Comparison of ENCODE assay signal across 8 cellular contexts in genomic region chr19:40576585-40577451, GRCh38. TPM values are rescaled to one million over a fixed set of nuclear protein-coding genes. Genes with fewer than 3 reads are reported as not detected.
DNase-seq lines count a peak whose midpoint lies in the region; ATAC-seq and TF ChIP-seq lines count a peak whose summit lies in the region.

Gene SHKBP1 (plus strand): TSS chr19:40576873. CDS start chr19:40576900, 27 bp downstream.

- peak within 1 kb of the TSS; percentile 23; the same call in 1 of the 2 replicates for H2AFZ ChIP-seq in OCI-LY1 (ENCODE audit: low read length)

- no peaks in the 10 kb centered on the region for H4K20me1 ChIP-seq in OCI-LY1 (ENCODE audit: insufficient read depth, low read length)

- DNase-seq in D341Med (ENCODE audit: low spot score), result peak; percentile 98
- peak; percentile 100 for DNase-seq in HuH-7 (ENCODE audit: low spot score)
- peak; percentile 94 for DNase-seq in activated CD8-positive, alpha-beta memory T cell treated with anti-CD3 and anti-CD28 coated beads, Interleukin-2, amount 50 U/mL, for 48 hours
- DNase-seq in endothelial cell (ENCODE audit: low spot score), result peak; percentile 91
- peak; percentile 88 for DNase-seq in middle frontal gyrus (ENCODE audit: extremely low spot score, low spot score)
- peak; percentile 86 for DNase-seq in stimulated activated CD8-positive, alpha-beta memory T cell treated with anti-CD3 and anti-CD28 coated beads, Interleukin-2, amount 100 ng/mL, for 1 hour (ENCODE audit: low read depth in 2 of 2)

- no peaks in the 10 kb centered on the region for H3F3A ChIP-seq in OCI-LY1 (ENCODE audit: insufficient read depth, low read length)

- no peaks in the 10 kb centered on the region for H3K79me2 ChIP-seq in OCI-LY1 (ENCODE audit: insufficient read depth, low read length)

- H3K4me1 ChIP-seq in OCI-LY1 (ENCODE audit: insufficient read depth, low read length, severe bottlenecking), result peaks cover 21% of the 10 kb centered on the region

- H3K27me3 Mint-ChIP-seq in endothelial cell (ENCODE audit: unreplicated experiment), result peaks cover 9% of the 10 kb centered on the region

- no peaks in the 10 kb centered on the region for H3K9me3 Mint-ChIP-seq in endothelial cell (ENCODE audit: unreplicated experiment)

- H3K9me2 ChIP-seq in OCI-LY1 (ENCODE audit: low read depth, low read length), result no peaks in the 10 kb centered on the region

- peak; percentile 89 for ATAC-seq in GM21526 (IDR thresholded peaks at IDR 0.05; ENCODE audit: low FRiP score, unreplicated experiment)

- H3K27me3 ChIP-seq in OCI-LY1 (ENCODE audit: insufficient read depth, low read length), result no peaks in the 10 kb centered on the region

- peak within 1 kb of the TSS; percentile 91 for H3K4me3 Mint-ChIP-seq in endothelial cell (ENCODE audit: unreplicated experiment)

- H3K36me3 Mint-ChIP-seq in endothelial cell (ENCODE audit: low read depth, unreplicated experiment), result peaks cover 15% of the 10 kb centered on the region

- peak within 1 kb of the TSS; percentile 94 for H3K4me2 ChIP-seq in OCI-LY1 (ENCODE audit: low read length)

- peaks cover 11% of the 10 kb centered on the region for H3K4me1 Mint-ChIP-seq in endothelial cell (ENCODE audit: unreplicated experiment)

- H3K27ac ChIP-seq in OCI-LY1 (ENCODE audit: low read depth, low read length, poor library complexity, severe bottlenecking), result peak within 1 kb of the TSS; percentile 32

- H3K27ac Mint-ChIP-seq in endothelial cell (ENCODE audit: unreplicated experiment), result no peak within 1 kb of the TSS

- no peak for TF ChIP-seq CTCF in OCI-LY1 (IDR thresholded peaks at IDR 0.05; ENCODE audit: low read length)
- TF ChIP-seq CTCF in endothelial cell (IDR thresholded peaks at IDR 0.05; ENCODE audit: unreplicated experiment), result no peak

- no peaks in the 10 kb centered on the region for H3K9me3 ChIP-seq in OCI-LY1 (ENCODE audit: low read length)

- H3K36me3 ChIP-seq in OCI-LY1 (ENCODE audit: insufficient read depth, low read length), result peaks cover 29% of the 10 kb centered on the region

- H3K4me3 ChIP-seq in OCI-LY1 (ENCODE audit: low read depth, low read length, poor library complexity, severe bottlenecking), result peak within 1 kb of the TSS; percentile 93

- H3K9ac ChIP-seq in OCI-LY1 (ENCODE audit: low read length), result peak within 1 kb of the TSS; percentile 65

RNA-seq across cellular contexts. Expression of gene SHKBP1, which starts in this region (rescaled TPM):
- total RNA-seq in endothelial cell (ENCODE audit: unreplicated experiment), result 84.6 TPM

Comparison
In these comparisons a context has a peak if more than half of its experiments do, and no peak if none do; other contexts are left out.
1. Peak in every context shown above with its lines: DNase-seq, ATAC-seq, H3K4me3 ChIP-seq and H3K27ac ChIP-seq.